In the genomic region with DNA sequence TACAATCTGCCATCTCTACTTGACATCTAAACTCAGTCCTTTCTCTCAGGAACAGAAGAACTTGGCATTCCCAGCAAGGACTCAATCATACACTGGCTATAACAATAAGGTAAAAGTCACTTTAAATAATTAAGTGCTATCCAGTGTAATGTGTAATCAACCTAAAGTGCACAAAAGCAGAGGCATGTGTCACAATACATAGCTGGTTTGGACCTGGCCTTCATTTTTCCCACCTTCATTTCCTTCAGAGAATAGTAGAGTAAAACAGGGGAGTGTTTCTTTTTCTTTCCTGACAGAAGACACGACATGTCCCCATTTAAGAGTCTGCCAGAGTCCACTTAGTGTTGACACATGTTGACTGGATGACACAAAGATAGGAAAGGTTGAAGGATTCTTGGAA, we compare ENCODE assay signal across 23 cellular contexts.
"Had no signal": no experiment of that assay in that cellular context is flagged by ENCODE, and none has a peak within 500 bp of the region (broad histone marks: within the 10 kb centered on the region; RNA-seq: fewer than 3 reads in every experiment).

No MANE protein-coding gene starts in this region.

- H3K4me3 ChIP-seq: stomach, suprapubic skin, testis, thoracic aorta, thyroid gland, tibial artery, tibial nerve, upper lobe of left lung, upper lobe of right lung, uterus, vagina had no signal

- H3K4me1 ChIP-seq: stomach, suprapubic skin, testis, thyroid gland, tibial artery, tibial nerve, upper lobe of left lung, upper lobe of right lung, uterus, vagina had no signal

- H3K27me3 ChIP-seq: stomach, suprapubic skin, testis, thyroid gland, tibial artery, tibial nerve, upper lobe of left lung, upper lobe of right lung, uterus, vagina had no signal

- H3K27ac ChIP-seq: stomach, suprapubic skin, testis, thoracic aorta, thyroid gland, tibial artery, tibial nerve, upper lobe of left lung, upper lobe of right lung, uterus, vagina had no signal

- DNase-seq: stimulated activated CD4-positive, alpha-beta T cell treated with anti-CD3 and anti-CD28 coated beads, Interleukin-2, amount 100 ng/mL, for 48 hours; stimulated activated CD4-positive, alpha-beta T cell treated with anti-CD3 and anti-CD28 coated beads, Interleukin-4, amount 100 ng/mL, for 1 hour; stimulated activated CD4-positive, alpha-beta T cell treated with anti-CD3 and anti-CD28 coated beads, Interleukin-4, amount 100 ng/mL, for 24 hours; stimulated activated CD4-positive, alpha-beta T cell treated with anti-CD3 and anti-CD28 coated beads, Interleukin-4, amount 100 ng/mL, for 4 hours; stimulated activated CD8-positive, alpha-beta memory T cell treated with anti-CD3 and anti-CD28 coated beads, Interleukin-4, amount 100 ng/mL, for 48 hours; stimulated activated naive B cell treated with anti-CD40 and anti-IgM and Interleukin-4, amounts not matched to agents 10 μg/mL and 1 μg/mL and 100 μg/mL, for 72 hours; stimulated activated naive CD4-positive, alpha-beta T cell; stimulated activated naive CD4-positive, alpha-beta T cell treated with Interleukin-2 at 50 U/mL for 16 hours; stimulated activated naive CD8-positive, alpha-beta T cell treated with anti-CD3 and anti-CD28 coated beads, Interleukin-15, amount 100 ng/mL, for 72 hours; stimulated activated naive CD8-positive, alpha-beta T cell treated with anti-CD3 and anti-CD28 coated beads, Interleukin-15, Interleukin-2, amounts not matched to agents 100 U/mL and 50 U/mL, for 24 hours; stomach; substantia nigra; testis; thyroid gland; tibial artery; trophoblast cell; upper lobe of left lung; upper lobe of right lung; uterus had no signal

- H3K36me3 ChIP-seq: stomach, suprapubic skin, thoracic aorta, thyroid gland, tibial artery, tibial nerve, upper lobe of left lung, upper lobe of right lung, uterus, vagina had no signal

- H3K9me3 ChIP-seq: stomach, suprapubic skin, testis, thoracic aorta, thyroid gland, tibial artery, tibial nerve, upper lobe of left lung, upper lobe of right lung, uterus, vagina had no signal
